In genomic region chr12:123401753-123402683, GRCh38 we compare ENCODE assay signal across 22 cellular contexts. TPM values are rescaled to one million over a fixed set of nuclear protein-coding genes. Genes with fewer than 3 reads are reported as not detected.
A peak's percentile ranks its signal among the peaks of the same experiment; 100 is the strongest.
DNase-seq lines count a peak whose midpoint lies in the region; ATAC-seq, FAIRE-seq and TF ChIP-seq lines count a peak whose summit lies in the region.
"Had no signal": no experiment of that assay in that cellular context is flagged by ENCODE, and none has a peak within 500 bp of the region (broad histone marks: within the 10 kb centered on the region; RNA-seq: fewer than 3 reads in every experiment).

No MANE protein-coding gene starts in this region.

- no peak overlapping the region for H3K14ac ChIP-seq in H9 (ENCODE audit: insufficient read depth, low read length)

- H3K9me1 ChIP-seq in K562 (ENCODE audit: control insufficient read depth, insufficient read depth, low read length), result peaks cover 13% of the 10 kb centered on the region

- no peak overlapping the region for H4K8ac ChIP-seq in H9 (replicated peaks; ENCODE audit: insufficient read length, low read depth, low read length)

- H3K36me3 Mint-ChIP-seq in H9 (ENCODE audit: insufficient read depth in 1 of 3, low read depth in 3 of 3), result peaks cover 35 to 62% (median 38%) of the 10 kb centered on the region in 3 experiments; a peak in 6 of 7 replicates
- peaks cover 29 to 44% of the 10 kb centered on the region in 2 donors for H3K36me3 Mint-ChIP-seq in stimulated activated naive B cell treated with anti-CD40 and anti-IgM and Interleukin-4, amounts not matched to agents 10 μg/mL and 1 μg/mL and 100 μg/mL, for 72 hours

- no peak for TF ChIP-seq POLR2A in K562 (conservative IDR thresholded peaks at IDR 0.05)

- H4K5ac ChIP-seq in H9 (ENCODE audit: insufficient read length, low read depth, low read length), result no peak overlapping the region

- peaks cover 84% of the 10 kb centered on the region for H3K27me3 Mint-ChIP-seq in H9 (ENCODE audit: low read depth)
- no peaks in the 10 kb centered on the region for H3K27me3 Mint-ChIP-seq in stimulated activated naive B cell treated with anti-CD40 and anti-IgM and Interleukin-4, amounts not matched to agents 10 μg/mL and 1 μg/mL and 100 μg/mL, for 72 hours
- H3K27me3 Mint-ChIP-seq: activated CD4-positive, alpha-beta T cell treated with anti-CD3 and anti-CD28 coated beads for 36 hours; stimulated activated naive CD8-positive, alpha-beta T cell treated with anti-CD3 and anti-CD28 coated beads, Interleukin-15, Interleukin-2, amounts not matched to agents 100 ng/mL and 50 ng/mL, for 24 hours had no signal

- H3K27ac ChIP-seq in H9 (ENCODE audit: insufficient read length, low read depth, low read length), result no peak overlapping the region
- H3K27ac ChIP-seq in K562 (ENCODE audit: extremely low read depth, low read depth, low read length), result no peak overlapping the region
- no peak overlapping the region for H3K27ac ChIP-seq in iPS DF 6.9 (ENCODE audit: low read length)
- H3K27ac ChIP-seq: SJSA1 had no signal

- no peak overlapping the region for H3K27ac Mint-ChIP-seq in H9
- peak overlapping the region; percentile 67 for H3K27ac Mint-ChIP-seq in stimulated activated naive B cell treated with anti-CD40 and anti-IgM and Interleukin-4, amounts not matched to agents 10 μg/mL and 1 μg/mL and 100 μg/mL, for 72 hours
- H3K27ac Mint-ChIP-seq: activated CD4-positive, alpha-beta T cell treated with anti-CD3 and anti-CD28 coated beads for 36 hours; stimulated activated naive CD8-positive, alpha-beta T cell treated with anti-CD3 and anti-CD28 coated beads, Interleukin-15, Interleukin-2, amounts not matched to agents 100 ng/mL and 50 ng/mL, for 24 hours had no signal

- no peak overlapping the region for H2BK20ac ChIP-seq in H9 (ENCODE audit: low read depth, low read length, poor library complexity, severe bottlenecking)

- no peak overlapping the region for H3K4ac ChIP-seq in H9 (ENCODE audit: low read depth, low read length)

- no peak for FAIRE-seq in K562 (lab: Jason Lieb, UNC)
- FAIRE-seq: endometrium had no signal

- H3K4me3 ChIP-seq in K562 (no peak overlapping the region), iPS DF 6.9 (ENCODE audit: low read length) (no peak overlapping the region), mucosa of descending colon (no peak overlapping the region)
- H3K4me3 ChIP-seq: SJSA1 had no signal

- H3K27me3 ChIP-seq in H9 (ENCODE audit: insufficient read depth, low read length), result peaks cover 6% of the 10 kb centered on the region; the same call in 1 of the 2 replicates
- H3K27me3 ChIP-seq in K562 (ENCODE audit: control insufficient read depth in 2 of 2, insufficient read depth in 2 of 2, low read length in 2 of 2), result no peaks in the 10 kb centered on the region
- H3K27me3 ChIP-seq in iPS DF 6.9 (ENCODE audit: control insufficient read depth, insufficient read depth, low read length), result peaks cover 8% of the 10 kb centered on the region
- H3K27me3 ChIP-seq: SJSA1 had no signal

- no peak overlapping the region for H3K56ac ChIP-seq in H9 (ENCODE audit: insufficient read length, low read depth, low read length)

- H3K4me1 Mint-ChIP-seq in H9, result peaks cover 8 to 10% of the 10 kb centered on the region in 2 experiments
- H3K4me1 Mint-ChIP-seq in stimulated activated naive B cell treated with anti-CD40 and anti-IgM and Interleukin-4, amounts not matched to agents 10 μg/mL and 1 μg/mL and 100 μg/mL, for 72 hours, result peaks cover 8 to 24% of the 10 kb centered on the region in 2 donors
- H3K4me1 Mint-ChIP-seq: activated CD4-positive, alpha-beta T cell treated with anti-CD3 and anti-CD28 coated beads for 36 hours had no signal

- H3K4me1 ChIP-seq in H9 (ENCODE audit: insufficient read depth, low read length) (no peaks in the 10 kb centered on the region; the same call in 1 of the 2 replicates), K562 (replicated peaks in 1 of 2; ENCODE audit: control insufficient read depth in 2 of 2, insufficient read depth in 2 of 2, low read length in 2 of 2) (peaks cover 0 to 12% of the 10 kb centered on the region in 2 experiments; a peak in 2 of 5 replicates), iPS DF 6.9 (ENCODE audit: control insufficient read depth, insufficient read depth, low read length) (peaks cover 5% of the 10 kb centered on the region), mucosa of descending colon (ENCODE audit: low read depth) (no peaks in the 10 kb centered on the region)
- H3K4me1 ChIP-seq: SJSA1 had no signal

- H4K20me1 ChIP-seq in H9 (ENCODE audit: control insufficient read depth, insufficient read depth, insufficient read length), result no peaks in the 10 kb centered on the region
- peaks cover 19% of the 10 kb centered on the region for H4K20me1 ChIP-seq in K562 (replicated peaks; ENCODE audit: control insufficient read depth, insufficient read depth, low read length)

- H3T11ph ChIP-seq in H9 (ENCODE audit: low read length), result no peak overlapping the region

- TF ChIP-seq RAD21 in K562 (CRISPR knock-in tag; conservative IDR thresholded peaks at IDR 0.05 in 1 of 2, IDR thresholded peaks at IDR 0.05 in 1 of 2), result no peak

- H3K79me1 ChIP-seq in H9 (ENCODE audit: insufficient read depth, low read depth, low read length, poor library complexity, severe bottlenecking), result no peaks in the 10 kb centered on the region

- DNase-seq in H9 (peak; percentile 81), K562 (ENCODE audit: extremely low read depth in 1 of 4, low spot score in 3 of 4) (no peak), iPS DF 6.9 (ENCODE audit: low read depth, low spot score) (peak; percentile 50), mucosa of descending colon (no peak), GM13977 (ENCODE audit: low spot score) (no peak)
- DNase-seq in stimulated activated naive B cell treated with anti-CD40 and anti-IgM and Interleukin-4, amounts not matched to agents 10 μg/mL and 1 μg/mL and 100 μg/mL, for 72 hours, result no peak
- DNase-seq: activated CD4-positive, alpha-beta T cell treated with anti-CD3 and anti-CD28 coated beads for 36 hours; activated effector memory CD4-positive, alpha-beta T cell treated with anti-CD3 and anti-CD28 coated beads, Interleukin-2, amount 50 U/mL, for 16 hours; central memory CD4-positive, alpha-beta T cell; COR-L47; hypothalamus; midbrain; NCI-H1105 treated with DMSO at 0.1 percent for 48 hours; NCI-H82; nucleus accumbens; T1000 had no signal

- CTCF ChIA-PET in K562 (lab: Yijun Ruan, JAX; ENCODE audit: low intra/inter-chr PET ratio), result no interaction called here

- POLR2A ChIA-PET in K562 (lab: Yijun Ruan, JAX), result no interaction called here

- peaks cover 84% of the 10 kb centered on the region for H3K36me3 ChIP-seq in K562 (ENCODE audit: control insufficient read depth, insufficient read depth, low read length)
- H3K36me3 ChIP-seq in iPS DF 6.9 (ENCODE audit: control insufficient read depth, insufficient read depth, low read length), result peaks cover 11% of the 10 kb centered on the region; the same call in 1 of the 2 replicates
- H3K36me3 ChIP-seq in mucosa of descending colon (ENCODE audit: low read depth), result no peaks in the 10 kb centered on the region

- H3K9me3 Mint-ChIP-seq in H9, result no peaks in the 10 kb centered on the region
- H3K9me3 Mint-ChIP-seq in stimulated activated naive B cell treated with anti-CD40 and anti-IgM and Interleukin-4, amounts not matched to agents 10 μg/mL and 1 μg/mL and 100 μg/mL, for 72 hours, result no peaks in the 10 kb centered on the region
- H3K9me3 Mint-ChIP-seq: stimulated activated naive CD8-positive, alpha-beta T cell treated with anti-CD3 and anti-CD28 coated beads, Interleukin-15, Interleukin-2, amounts not matched to agents 100 ng/mL and 50 ng/mL, for 24 hours had no signal

- no peak overlapping the region for H3K18ac ChIP-seq in H9 (ENCODE audit: insufficient read length, low read depth, low read length)

- in situ Hi-C loops in K562 (cut with MboI), result no loop called here
- in situ Hi-C loops in GM13977 (cut with MboI; ENCODE audit: low pct_unique_long_range_greater_than_20kb, low sequenced_read_pairs, unreplicated experiment), result no loop called here

- no peak overlapping the region for H4K91ac ChIP-seq in H9 (ENCODE audit: insufficient read length, low read depth, low read length)

- no peak overlapping the region for H2AK5ac ChIP-seq in H9 (ENCODE audit: insufficient read length, low read length)

- no peaks in the 10 kb centered on the region for H3K79me2 ChIP-seq in H9 (ENCODE audit: insufficient read depth, low read length)
- peaks cover 41% of the 10 kb centered on the region for H3K79me2 ChIP-seq in K562 (ENCODE audit: control insufficient read depth, insufficient read depth, low read length)

- no TSS peak for BruUV-seq in K562 (replicated peaks; lab: Mats Ljungman, UMichigan)

- ATAC-seq in K562 (no peak), GM19324 (IDR thresholded peaks at IDR 0.05; ENCODE audit: low FRiP score, unreplicated experiment) (no peak), mucosa of descending colon (no peak), HG03095 (IDR thresholded peaks at IDR 0.05; ENCODE audit: unreplicated experiment) (no peak)
- no peak for ATAC-seq in stimulated activated naive B cell treated with anti-CD40 and anti-IgM and Interleukin-4, amounts not matched to agents 10 μg/mL and 1 μg/mL and 100 μg/mL, for 72 hours (replicated peaks)
- ATAC-seq: activated CD4-positive, alpha-beta T cell treated with anti-CD3 and anti-CD28 coated beads for 36 hours; sciatic nerve had no signal

- no peaks in the 10 kb centered on the region for H3K23me2 ChIP-seq in H9 (ENCODE audit: insufficient read length, low read depth, low read length, poor library complexity, severe bottlenecking)

- no peak overlapping the region for H3K4me3 Mint-ChIP-seq in H9
- H3K4me3 Mint-ChIP-seq in stimulated activated naive B cell treated with anti-CD40 and anti-IgM and Interleukin-4, amounts not matched to agents 10 μg/mL and 1 μg/mL and 100 μg/mL, for 72 hours, result no peak overlapping the region
- H3K4me3 Mint-ChIP-seq: activated CD4-positive, alpha-beta T cell treated with anti-CD3 and anti-CD28 coated beads for 36 hours; stimulated activated naive CD8-positive, alpha-beta T cell treated with anti-CD3 and anti-CD28 coated beads, Interleukin-15, Interleukin-2, amounts not matched to agents 100 ng/mL and 50 ng/mL, for 24 hours had no signal

- no peak for TF ChIP-seq CTCF in H9 (conservative IDR thresholded peaks at IDR 0.05)
- TF ChIP-seq CTCF in K562 (IDR thresholded peaks at IDR 0.05 in 2 of 3, conservative IDR thresholded peaks at IDR 0.05 in 1 of 3; ENCODE audit: insufficient read depth in 2 of 3, low read depth in 1 of 3, low read length in 3 of 3), result no peak
- TF ChIP-seq CTCF in mucosa of descending colon (IDR thresholded peaks at IDR 0.05), result no peak
- no peak for TF ChIP-seq CTCF in GM13977 (IDR thresholded peaks at IDR 0.05; ENCODE audit: extremely low read depth, insufficient read depth, missing control alignments)

- no peak overlapping the region for H2BK12ac ChIP-seq in H9 (ENCODE audit: insufficient read length, low read depth, low read length)

- H3K9me3 ChIP-seq in H9 (ENCODE audit: control insufficient read depth, low read depth, low read length), result no peaks in the 10 kb centered on the region
- H3K9me3 ChIP-seq in K562 (replicated peaks; ENCODE audit: control insufficient read depth, insufficient read depth, low read depth, low read length), result no peaks in the 10 kb centered on the region
- H3K9me3 ChIP-seq in iPS DF 6.9 (ENCODE audit: control insufficient read depth, insufficient read depth, low read length), result no peaks in the 10 kb centered on the region
- no peaks in the 10 kb centered on the region for H3K9me3 ChIP-seq in mucosa of descending colon
- H3K9me3 ChIP-seq: SJSA1 had no signal

- H2BK120ac ChIP-seq in H9 (ENCODE audit: low read depth, low read length, poor library complexity, severe bottlenecking), result no peak overlapping the region

- H3K4me2 ChIP-seq in H9 (ENCODE audit: insufficient read depth, insufficient read length, low read length) (no peak overlapping the region), K562 (ENCODE audit: insufficient read depth, low read length) (no peak overlapping the region)

- intact Hi-C loops in K562 (cut with micrococcal nuclease) (no loop called here), mucosa of descending colon (cut with DNase I, micrococcal nuclease) (no loop called here)

- H3K23ac ChIP-seq in H9 (ENCODE audit: insufficient read length, low read depth, low read length), result no peak overlapping the region

- no CpG with 5 or more reads among the region's 15 CpGs for WGBS in H9 (ENCODE audit: extremely low coverage, insufficient read length, low lambda C conversion rate)
- 94% methylated on average over 10 of the region's 15 CpGs for WGBS in K562 (ENCODE audit: insufficient coverage, low coverage, missing lambda C conversion rate)
- WGBS in iPS DF 6.9 (ENCODE audit: insufficient coverage, insufficient read length), result no CpG with 5 or more reads among the region's 15 CpGs

- no peak for TF ChIP-seq EP300 in K562 (IDR thresholded peaks at IDR 0.05; ENCODE audit: low read length)

- no peak overlapping the region for H2BK5ac ChIP-seq in H9 (ENCODE audit: insufficient read length, low read length)

- H3K9ac ChIP-seq in H9 (ENCODE audit: extremely low read depth, insufficient read length, low read length) (no peak overlapping the region), K562 (ENCODE audit: insufficient read depth in 1 of 2, low read depth in 2 of 2, low read length in 2 of 2) (peak overlapping the region in 1 of 2 experiments; percentile 61; a peak in 1 of 4 replicates)

- H2AFZ ChIP-seq in H9 (ENCODE audit: low read length), result no peak overlapping the region
- no peak overlapping the region for H2AFZ ChIP-seq in K562 (ENCODE audit: low read depth, low read length)

- no peak overlapping the region for H2BK15ac ChIP-seq in H9 (ENCODE audit: low read depth, low read length)

RNA-seq across cellular contexts. Expression of gene KMT5A, which starts 18.1 kb away (rescaled TPM):
- total RNA-seq in H9 (2021) (21.7 and 23.8 TPM in 2 replicates), K562 (2014; rRNA removed) (153 and 165 TPM in 2 replicates), K562 (2014; rRNA removed; fragmentation: Illumina TruSeq; extraction: Trizol) (153 and 195 TPM in 2 replicates), K562 (2015; rRNA removed; fragmentation: Illumina TruSeq; extraction: Trizol) (133 and 136 TPM in 2 replicates), K562 (2021) (157 and 164 TPM in 2 replicates), mucosa of descending colon (10 to 100 TPM; 39.9 to 42.9 (median 41.0) TPM)
- total RNA-seq in K562 (2011; cell fraction: chromatin; rRNA removed; ENCODE audit: low replicate concordance), result 296 and 336 TPM in 2 replicates
- total RNA-seq in K562 (2011; cell fraction: nucleolus; rRNA removed), result 169 and 201 TPM in 2 replicates
- total RNA-seq in K562 (2011; cell fraction: nucleoplasm; rRNA removed), result 216 and 245 TPM in 2 replicates
- polyA plus RNA-seq in K562 (2011; rRNA removed) (77.7 and 87.8 TPM in 2 replicates), K562 (2014; fragmentation: Illumina TruSeq; extraction: Trizol) (172 and 197 TPM in 2 replicates), K562 (2014; fragmentation: Nextera tagmentation; extraction: Ambion mirVana) (10 to 100 TPM; 20.7 to 30.1 TPM), K562 (2014; rRNA removed) (151 and 160 TPM in 2 replicates)
- 59.9 and 64.6 TPM in 2 replicates for polyA plus RNA-seq in K562 (2011; cell fraction: cytosol; rRNA removed)
- 179 and 218 TPM in 2 replicates for polyA plus RNA-seq in K562 (2011; cell fraction: nucleus; rRNA removed)
- polyA plus RNA-seq in K562 (2012), result 116 and 157 TPM in 2 replicates
- polyA minus RNA-seq in K562 (2011; rRNA and poly(A)+ RNA removed), result 69.2 and 78.0 TPM in 2 replicates
- 49.2 and 53.7 TPM in 2 replicates for polyA minus RNA-seq in K562 (2011; cell fraction: cytosol; rRNA and poly(A)+ RNA removed)
- 57.6 and 71.6 TPM in 2 replicates for polyA minus RNA-seq in K562 (2011; cell fraction: nucleus; rRNA and poly(A)+ RNA removed)

RNA-seq across cellular contexts. Expression of gene RILPL2, which starts 34.5 kb away (rescaled TPM):
- 1.3 and 1.4 TPM in 2 replicates for total RNA-seq in H9 (2021)
- total RNA-seq in K562 (2011; cell fraction: chromatin; rRNA removed; ENCODE audit: low replicate concordance), result 1.4 and 2.2 TPM in 2 replicates
- total RNA-seq in K562 (2011; cell fraction: nucleolus; rRNA removed), result 1.4 and 1.5 TPM in 2 replicates
- 1.8 and 2.7 TPM in 2 replicates for total RNA-seq in K562 (2011; cell fraction: nucleoplasm; rRNA removed)
- total RNA-seq in K562 (2014; rRNA removed), result 5.6 and 6.2 TPM in 2 replicates
- 2.9 and 3.5 TPM in 2 replicates for total RNA-seq in K562 (2014; rRNA removed; fragmentation: Illumina TruSeq; extraction: Trizol)
- 4.6 and 5.0 TPM in 2 replicates for total RNA-seq in K562 (2015; rRNA removed; fragmentation: Illumina TruSeq; extraction: Trizol)
- 3.8 and 4.8 TPM in 2 replicates for total RNA-seq in K562 (2021)
- 3.8 and 4.6 TPM in 2 replicates for polyA plus RNA-seq in K562 (2011; rRNA removed)
- 2.4 and 2.6 TPM in 2 replicates for polyA plus RNA-seq in K562 (2011; cell fraction: cytosol; rRNA removed)
- 0.95 and 1.3 TPM in 2 replicates for polyA plus RNA-seq in K562 (2011; cell fraction: nucleus; rRNA removed)
- 4.9 and 8.8 TPM in 2 replicates for polyA plus RNA-seq in K562 (2012)
- polyA plus RNA-seq in K562 (2014; fragmentation: Illumina TruSeq; extraction: Trizol), result 4.3 and 5.5 TPM in 2 replicates
- under 1 TPM; 0.61 to 0.73 TPM for polyA plus RNA-seq in K562 (2014; fragmentation: Nextera tagmentation; extraction: Ambion mirVana)
- polyA plus RNA-seq in K562 (2014; rRNA removed), result 5.8 and 5.9 TPM in 2 replicates
- polyA minus RNA-seq in K562 (2011; rRNA and poly(A)+ RNA removed), result 1.7 and 2.4 TPM in 2 replicates
- 1.5 and 1.8 TPM in 2 replicates for polyA minus RNA-seq in K562 (2011; cell fraction: cytosol; rRNA and poly(A)+ RNA removed)
- polyA minus RNA-seq in K562 (2011; cell fraction: nucleus; rRNA and poly(A)+ RNA removed), result 0.54 and 0.89 TPM in 2 replicates
- 1 to 10 TPM in 2 of 3 donors, under 1 TPM in 1; 0.72 to 4.3 (median 1.6) TPM for total RNA-seq in mucosa of descending colon

RNA-seq across cellular contexts. Expression of gene SBNO1, which starts 37.4 kb away (rescaled TPM):
- total RNA-seq in H9 (2021), result 46.0 and 47.5 TPM in 2 replicates
- 19.8 and 69.2 TPM in 2 replicates for total RNA-seq in K562 (2011; cell fraction: chromatin; rRNA removed; ENCODE audit: low replicate concordance)
- total RNA-seq in K562 (2011; cell fraction: nucleolus; rRNA removed), result 11.7 and 13.8 TPM in 2 replicates
- total RNA-seq in K562 (2011; cell fraction: nucleoplasm; rRNA removed), result 27.0 and 42.9 TPM in 2 replicates
- 28.4 and 35.9 TPM in 2 replicates for total RNA-seq in K562 (2014; rRNA removed)
- 68.1 and 84.1 TPM in 2 replicates for total RNA-seq in K562 (2014; rRNA removed; fragmentation: Illumina TruSeq; extraction: Trizol)
- 56.7 and 61.7 TPM in 2 replicates for total RNA-seq in K562 (2015; rRNA removed; fragmentation: Illumina TruSeq; extraction: Trizol)
- 73.7 and 77.1 TPM in 2 replicates for total RNA-seq in K562 (2021)
- polyA plus RNA-seq in K562 (2011; rRNA removed), result 22.8 and 31.2 TPM in 2 replicates
- polyA plus RNA-seq in K562 (2011; cell fraction: cytosol; rRNA removed), result 7.1 and 13.2 TPM in 2 replicates
- 11.2 and 12.7 TPM in 2 replicates for polyA plus RNA-seq in K562 (2011; cell fraction: nucleus; rRNA removed)
- 17.7 and 32.6 TPM in 2 replicates for polyA plus RNA-seq in K562 (2012)
- polyA plus RNA-seq in K562 (2014; fragmentation: Illumina TruSeq; extraction: Trizol), result 36.3 and 38.4 TPM in 2 replicates
- polyA plus RNA-seq in K562 (2014; fragmentation: Nextera tagmentation; extraction: Ambion mirVana), result 10 to 100 TPM; 14.9 to 25.6 TPM
- polyA plus RNA-seq in K562 (2014; rRNA removed), result 21.1 and 23.9 TPM in 2 replicates
- 111 and 113 TPM in 2 replicates for polyA minus RNA-seq in K562 (2011; rRNA and poly(A)+ RNA removed)
- 40.2 and 42.4 TPM in 2 replicates for polyA minus RNA-seq in K562 (2011; cell fraction: cytosol; rRNA and poly(A)+ RNA removed)
- polyA minus RNA-seq in K562 (2011; cell fraction: nucleus; rRNA and poly(A)+ RNA removed), result 8.6 and 19.5 TPM in 2 replicates
- total RNA-seq in mucosa of descending colon, result 10 to 100 TPM; 29.4 to 37.7 (median 33.4) TPM

RNA-seq across cellular contexts. Expression of gene SNRNP35, which starts 55.9 kb away (rescaled TPM):
- total RNA-seq in H9 (2021) (16.3 and 16.5 TPM in 2 replicates), K562 (2014; rRNA removed) (24.5 and 26.0 TPM in 2 replicates), K562 (2014; rRNA removed; fragmentation: Illumina TruSeq; extraction: Trizol) (25.5 and 25.8 TPM in 2 replicates), K562 (2015; rRNA removed; fragmentation: Illumina TruSeq; extraction: Trizol) (28.1 and 31.9 TPM in 2 replicates), K562 (2021) (12.8 and 17.7 TPM in 2 replicates), mucosa of descending colon (10 to 100 TPM; 20.8 to 26.3 (median 21.5) TPM)
- 97.2 and 98.0 TPM in 2 replicates for total RNA-seq in K562 (2011; cell fraction: chromatin; rRNA removed; ENCODE audit: low replicate concordance)
- total RNA-seq in K562 (2011; cell fraction: nucleolus; rRNA removed), result 59.7 and 66.3 TPM in 2 replicates
- total RNA-seq in K562 (2011; cell fraction: nucleoplasm; rRNA removed), result 90.6 and 134 TPM in 2 replicates
- polyA plus RNA-seq in K562 (2011; rRNA removed) (17.5 and 21.8 TPM in 2 replicates), K562 (2014; fragmentation: Illumina TruSeq; extraction: Trizol) (29.1 and 33.7 TPM in 2 replicates), K562 (2014; fragmentation: Nextera tagmentation; extraction: Ambion mirVana) (10 to 100 TPM; 19.5 to 41.0 TPM), K562 (2014; rRNA removed) (31.8 and 42.0 TPM in 2 replicates)
- polyA plus RNA-seq in K562 (2011; cell fraction: cytosol; rRNA removed), result 15.6 and 19.9 TPM in 2 replicates
- polyA plus RNA-seq in K562 (2011; cell fraction: nucleus; rRNA removed), result 25.4 and 37.5 TPM in 2 replicates
- polyA plus RNA-seq in K562 (2012), result 23.3 and 32.3 TPM in 2 replicates
- polyA minus RNA-seq in K562 (2011; rRNA and poly(A)+ RNA removed), result 16.6 and 17.8 TPM in 2 replicates
- 10.6 and 10.9 TPM in 2 replicates for polyA minus RNA-seq in K562 (2011; cell fraction: cytosol; rRNA and poly(A)+ RNA removed)
- polyA minus RNA-seq in K562 (2011; cell fraction: nucleus; rRNA and poly(A)+ RNA removed), result 16.2 and 20.1 TPM in 2 replicates

Comparison
In these comparisons a context has a peak if more than half of its experiments do, and no peak if none do; other contexts are left out.
1. DNase-seq: peak in H9 (single experiment) and iPS DF 6.9 (single experiment); none in K562 (0 of 4), stimulated activated naive B cell treated with anti-CD40 and anti-IgM and Interleukin-4, amounts not matched to agents 10 μg/mL and 1 μg/mL and 100 μg/mL, for 72 hours (single experiment), mucosa of descending colon (0 of 3) and GM13977 (single experiment).